In the genomic region with DNA sequence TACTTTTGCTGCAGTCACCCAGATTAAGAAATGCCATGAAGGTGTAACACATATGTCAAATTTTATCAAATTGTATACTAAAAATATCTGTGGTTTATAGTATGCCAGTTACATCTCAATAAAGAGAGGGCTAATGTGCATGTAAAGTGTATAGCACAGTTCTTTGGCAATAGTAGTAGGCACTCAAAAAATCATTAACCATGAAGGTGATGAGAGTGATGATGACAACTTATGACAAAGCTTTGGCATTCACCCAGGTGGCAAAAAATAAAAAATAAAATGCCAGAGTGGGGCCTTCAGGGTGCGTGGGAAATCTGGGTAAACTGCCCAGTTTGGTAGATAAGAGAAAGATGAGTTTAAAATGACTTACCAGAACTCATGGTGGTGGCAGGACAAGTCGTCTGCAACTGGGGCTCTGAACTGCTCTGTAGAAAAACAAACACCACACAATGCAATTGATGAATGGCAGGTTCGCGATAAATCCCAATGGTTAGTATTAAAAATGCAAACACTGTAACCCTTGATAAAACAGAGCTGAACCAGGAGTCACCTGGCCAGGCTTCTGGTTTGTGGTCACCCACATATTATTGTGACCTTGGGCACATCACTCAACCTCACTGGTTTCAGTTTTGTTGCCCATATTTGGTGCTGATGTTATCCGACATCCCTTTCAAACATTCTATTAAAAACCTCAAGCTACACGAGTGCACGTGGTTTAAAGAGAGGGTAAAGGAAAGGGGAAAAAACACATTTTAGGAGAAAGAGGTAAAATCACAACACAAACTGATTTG, we compare ENCODE assay signal across 9 cellular contexts.
DNase-seq lines count a peak whose midpoint lies in the region; ATAC-seq lines count a peak whose summit lies in the region.
"Had no signal": no experiment of that assay in that cellular context is flagged by ENCODE, and none has a peak within 500 bp of the region (broad histone marks: within the 10 kb centered on the region; RNA-seq: fewer than 3 reads in every experiment).

No MANE protein-coding gene starts in this region.

- H3K36me3 Mint-ChIP-seq in immature natural killer cell: no peaks in the 10 kb centered on the region

- ATAC-seq in GM18861 (IDR thresholded peaks at IDR 0.05; ENCODE audit: unreplicated experiment) (peak; percentile 88), GM21717 (IDR thresholded peaks at IDR 0.05; ENCODE audit: unreplicated experiment) (peak; percentile 78), HG03575 (IDR thresholded peaks at IDR 0.05; ENCODE audit: extremely low read depth, insufficient number of reproducible peaks, low FRiP score, unreplicated experiment) (peak; percentile 69)

- H3K27ac Mint-ChIP-seq in immature natural killer cell: no peak overlapping the region

- peaks cover 7 to 11% of the 10 kb centered on the region in 2 donors for H3K4me1 Mint-ChIP-seq in immature natural killer cell

- H3K9me3 Mint-ChIP-seq in immature natural killer cell: no peaks in the 10 kb centered on the region

- peaks cover 3 to 6% (median 6%) of the 10 kb centered on the region in 3 donors for H3K27me3 Mint-ChIP-seq in immature natural killer cell (ENCODE audit: low read depth in 3 of 3)

- DNase-seq in immature natural killer cell (peak; percentile 13 to 32 (median 21)), dedifferentiated amniotic fluid mesenchymal stem cell (ENCODE audit: extremely low spot score) (no peak), SHP77 (lab: John Stamatoyannopoulos, UW) (no peak), NCI-H1417 treated with DMSO at 0.1 percent for 48 hours (lab: John Stamatoyannopoulos, UW) (no peak)
- DNase-seq in activated CD4-positive, alpha-beta T cell treated with anti-CD3 and anti-CD28 coated beads for 1 hour: no peak
- DNase-seq: activated T-cell treated with anti-CD3 and anti-CD28 coated beads for 4 hours had no signal

- H3K4me3 Mint-ChIP-seq in immature natural killer cell: peak overlapping the region in 2 of 5 donors; percentile 11 to 28

Comparison
In these comparisons a context has a peak if more than half of its experiments do, and no peak if none do; other contexts are left out.
1. DNase-seq: peak in immature natural killer cell (3 of 3); none in dedifferentiated amniotic fluid mesenchymal stem cell (single experiment), SHP77 (0 of 2), NCI-H1417 treated with DMSO at 0.1 percent for 48 hours (single experiment) and activated CD4-positive, alpha-beta T cell treated with anti-CD3 and anti-CD28 coated beads for 1 hour (single experiment).
2. Peak in every context shown above with its lines, with median percentiles within 50 percentile points of each other: ATAC-seq.